ENCODE assay signal across 15 cellular contexts in the genomic region with DNA sequence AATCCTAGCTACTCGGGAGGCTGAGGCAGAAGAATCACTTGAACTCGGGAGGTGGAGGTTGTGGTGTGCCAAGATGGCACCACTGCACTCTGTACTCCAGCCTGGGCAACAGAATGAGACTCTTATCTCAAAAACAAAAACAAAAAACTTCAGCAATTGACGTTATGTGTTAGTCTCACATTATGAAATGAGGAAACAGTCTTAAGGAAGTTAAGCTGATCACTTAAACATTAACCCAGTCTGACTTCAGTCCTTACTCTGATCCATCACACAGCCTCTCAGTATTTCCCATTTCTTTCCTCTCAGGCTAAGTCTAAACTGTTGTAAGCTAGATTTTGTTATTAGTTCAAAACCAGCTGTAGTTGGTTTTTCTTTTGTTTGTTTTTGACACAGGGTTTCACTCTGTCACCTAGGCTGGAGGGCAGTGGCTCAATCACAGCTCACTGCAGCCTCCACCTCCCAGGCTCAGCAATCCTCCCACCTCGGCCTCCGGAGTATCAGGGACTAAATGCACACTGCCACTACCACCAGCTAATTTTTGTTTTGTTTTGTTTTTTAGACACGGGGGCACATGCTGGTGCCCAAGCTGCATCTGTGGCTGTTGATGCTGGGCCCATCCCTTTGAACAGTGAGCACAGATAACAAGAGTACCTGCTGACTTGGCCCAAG. TPM values are rescaled to one million over a fixed set of nuclear protein-coding genes. Genes with fewer than 3 reads are reported as not detected.
DNase-seq lines count a peak whose midpoint lies in the region; ATAC-seq, FAIRE-seq and TF ChIP-seq lines count a peak whose summit lies in the region.
"Had no signal": no experiment of that assay in that cellular context is flagged by ENCODE, and none has a peak within 500 bp of the region (broad histone marks: within the 10 kb centered on the region; RNA-seq: fewer than 3 reads in every experiment).

No MANE protein-coding gene starts in this region.

- peak overlapping the region; percentile 51 for H3K27ac Mint-ChIP-seq in activated CD4-positive, alpha-beta T cell treated with anti-CD3 and anti-CD28 coated beads for 36 hours
- H3K27ac Mint-ChIP-seq in HFFc6 = no peak overlapping the region

- no peaks in the 10 kb centered on the region for H3K9me3 Mint-ChIP-seq in activated CD4-positive, alpha-beta T cell treated with anti-CD3 and anti-CD28 coated beads for 36 hours (ENCODE audit: low read depth)
- no peaks in the 10 kb centered on the region for H3K9me3 Mint-ChIP-seq in HFFc6

- TF ChIP-seq POLR2A in testis (IDR thresholded peaks at IDR 0.05) = no peak

- H3K9me3 ChIP-seq in Panc1 (ENCODE audit: control insufficient read depth, insufficient read depth, low read depth, low read length) (no peaks in the 10 kb centered on the region), small intestine (ENCODE audit: control insufficient read depth, low read depth) (no peaks in the 10 kb centered on the region), testis (no peaks in the 10 kb centered on the region)
- H3K9me3 ChIP-seq: suprapubic skin had no signal

- no peaks in the 10 kb centered on the region for H3K27me3 Mint-ChIP-seq in activated CD4-positive, alpha-beta T cell treated with anti-CD3 and anti-CD28 coated beads for 36 hours
- peaks cover 1% of the 10 kb centered on the region; the same call in 1 of the 2 replicates for H3K27me3 Mint-ChIP-seq in HFFc6 (ENCODE audit: insufficient read depth)

- FAIRE-seq in small intestine (lab: Jason Lieb, UNC) = no peak

- H3K36me3 ChIP-seq in Panc1 (ENCODE audit: control insufficient read depth, insufficient read depth, low read length) (peaks cover 27% of the 10 kb centered on the region), small intestine (ENCODE audit: control insufficient read depth in 2 of 2, insufficient read depth in 2 of 2, low read length in 2 of 2) (peaks cover 6 to 7% of the 10 kb centered on the region in 2 donors), testis (ENCODE audit: low read depth, missing control alignments) (no peaks in the 10 kb centered on the region)

- intact Hi-C loops in activated CD4-positive, alpha-beta T cell treated with anti-CD3 and anti-CD28 coated beads for 36 hours (cut with DNase I, micrococcal nuclease) = no loop called here
- intact Hi-C loops in Panc1 (cut with micrococcal nuclease; ENCODE audit: unreplicated experiment) = no loop called here
- intact Hi-C loops in testis (cut with DNase I; ENCODE audit: low total_unique reads) = no loop called here

- peaks cover 62% of the 10 kb centered on the region for H3K36me3 Mint-ChIP-seq in activated CD4-positive, alpha-beta T cell treated with anti-CD3 and anti-CD28 coated beads for 36 hours (ENCODE audit: low read depth)
- H3K36me3 Mint-ChIP-seq in HFFc6 (ENCODE audit: low read depth) = peaks cover 32% of the 10 kb centered on the region

- TF ChIP-seq CTCF in Panc1 (IDR thresholded peaks at IDR 0.05) = no peak
- no peak for TF ChIP-seq CTCF in HFFc6 (IDR thresholded peaks at IDR 0.05)
- TF ChIP-seq CTCF in testis (IDR thresholded peaks at IDR 0.05) = no peak

- POLR2A ChIA-PET in activated CD4-positive, alpha-beta T cell treated with anti-CD3 and anti-CD28 coated beads for 36 hours (lab: Charles Lee) = interaction anchor here (1.0 to 1.1 kb wide), 2 partner anchors 18 to 53 kb away, joined by 3 to 4 read pairs; no protein-coding TSS in a partner anchor
- POLR2A ChIA-PET in Panc1 (lab: Charles Lee) = interaction anchor here (0.6 to 0.7 kb wide), 2 partner anchors 15 to 37 kb away, joined by 3 to 10 read pairs; no protein-coding TSS in a partner anchor

- in situ Hi-C loops in Panc1 (cut with HindIII; ENCODE audit: low pct_unique_long_range_greater_than_20kb, low sequenced_read_pairs) = no loop called here

- H3K27ac ChIP-seq in Panc1 (ENCODE audit: low read length) = peak overlapping the region; percentile 10; the same call in 1 of the 2 replicates
- peak overlapping the region; percentile 36 to 75 for H3K27ac ChIP-seq in small intestine (ENCODE audit: low read depth in 1 of 2, low read length in 1 of 2)
- no peak overlapping the region for H3K27ac ChIP-seq in testis
- H3K27ac ChIP-seq: epithelial cell of prostate, suprapubic skin had no signal

- CTCF ChIA-PET in activated CD4-positive, alpha-beta T cell treated with anti-CD3 and anti-CD28 coated beads for 36 hours (lab: Charles Lee) = interaction anchor here (0.6 to 2.7 kb wide), 9 partner anchors 11 to 361 kb away, joined by 3 to 10 read pairs (median 4); no protein-coding TSS in a partner anchor
- CTCF ChIA-PET in Panc1 (lab: Charles Lee) = no interaction called here

- WGBS in small intestine, 3 donors = 41 to 73% (median 71%) methylated on average over 6 of the region's 6 CpGs
- WGBS in testis, 2 donors = 78 to 83% methylated on average over 6 of the region's 6 CpGs

- no peak overlapping the region for H3K4me3 ChIP-seq in Panc1 (ENCODE audit: low read depth in 2 of 2, low read length in 2 of 2)
- no peak overlapping the region for H3K4me3 ChIP-seq in small intestine (ENCODE audit: low read depth in 1 of 2, low read length in 2 of 2)
- H3K4me3 ChIP-seq in testis = no peak overlapping the region
- H3K4me3 ChIP-seq: smooth muscle cell, suprapubic skin had no signal

- H3K4me1 Mint-ChIP-seq in activated CD4-positive, alpha-beta T cell treated with anti-CD3 and anti-CD28 coated beads for 36 hours = peaks cover 24% of the 10 kb centered on the region
- H3K4me1 Mint-ChIP-seq in HFFc6 (ENCODE audit: low read depth) = peaks cover 35% of the 10 kb centered on the region

- no peaks in the 10 kb centered on the region for H3K27me3 ChIP-seq in Panc1 (ENCODE audit: control insufficient read depth, insufficient read depth, low read length)
- H3K27me3 ChIP-seq in small intestine (ENCODE audit: control insufficient read depth in 2 of 2, insufficient read depth in 2 of 2, low read length in 2 of 2) = no peaks in the 10 kb centered on the region
- H3K27me3 ChIP-seq in testis = no peaks in the 10 kb centered on the region
- H3K27me3 ChIP-seq: suprapubic skin had no signal

- no peak for ATAC-seq in activated CD4-positive, alpha-beta T cell treated with anti-CD3 and anti-CD28 coated beads for 36 hours
- ATAC-seq in Panc1 = no peak
- no peak for ATAC-seq in GM21526 (IDR thresholded peaks at IDR 0.05; ENCODE audit: low FRiP score, unreplicated experiment)
- ATAC-seq: activated CD4-positive, CD25-positive, alpha-beta regulatory T cell treated with anti-CD3 and anti-CD28 coated beads, Interleukin-2, amount 50 U/mL, for 24 hours had no signal

- no peak overlapping the region for H3K4me3 Mint-ChIP-seq in activated CD4-positive, alpha-beta T cell treated with anti-CD3 and anti-CD28 coated beads for 36 hours
- H3K4me3 Mint-ChIP-seq in HFFc6 = no peak overlapping the region

- no peak for DNase-seq in activated CD4-positive, alpha-beta T cell treated with anti-CD3 and anti-CD28 coated beads for 36 hours
- DNase-seq in activated CD4-positive, alpha-beta T cell treated with anti-CD3 and anti-CD28 coated beads, Interleukin-2, amount 50 U/mL, for 48 hours = no peak
- no peak for DNase-seq in Panc1 (ENCODE audit: low read depth, low spot score)
- peak; percentile 71 for DNase-seq in kidney tubule cell (ENCODE audit: low spot score)
- peak; percentile 87 for DNase-seq in small intestine
- no peak for DNase-seq in HFFc6
- DNase-seq in testis = no peak
- DNase-seq: ACHN, DMS153, glutamatergic neuron had no signal

- no TSS peak for BruUV-seq in Panc1 (replicated peaks; lab: Mats Ljungman, UMichigan)

- H3K4me1 ChIP-seq in Panc1 (ENCODE audit: control insufficient read depth, insufficient read depth, low read length) = peaks cover 3% of the 10 kb centered on the region; the same call in 1 of the 2 replicates
- H3K4me1 ChIP-seq in small intestine (ENCODE audit: control insufficient read depth in 2 of 2, insufficient read depth in 1 of 2, low read depth in 1 of 2, low read length in 1 of 2) = peaks cover 0 to 3% of the 10 kb centered on the region in 2 donors
- H3K4me1 ChIP-seq in testis = no peaks in the 10 kb centered on the region

RNA-seq across cellular contexts. Expression of a gene that starts 6.3 kb away (rescaled TPM):
- total RNA-seq in activated CD4-positive, alpha-beta T cell treated with anti-CD3 and anti-CD28 coated beads for 36 hours = 100 to 1,000 TPM; 234 to 238 TPM
- 448 TPM for total RNA-seq in Panc1 (2021; ENCODE audit: unreplicated experiment)
- polyA plus RNA-seq in Panc1 (2012; ENCODE audit: insufficient read length) = 639 TPM
- polyA plus RNA-seq in small intestine = 100 to 1,000 TPM; 377 to 758 (median 449) TPM
- total RNA-seq in HFFc6 (2021; fragmentation: NEBNext Ultra II Directional; extraction: Animal tissue kit (Norgen Biotek cat#: 25700)) = 100 to 1,000 TPM; 236 to 276 (median 265) TPM
- 100 to 1,000 TPM; 234 to 371 TPM for total RNA-seq in testis
- polyA plus RNA-seq in testis (ENCODE audit: insufficient read depth, low read depth, low replicate concordance) = 758 TPM

RNA-seq across cellular contexts. Expression of a gene that starts 16.5 kb away (rescaled TPM):
- total RNA-seq in activated CD4-positive, alpha-beta T cell treated with anti-CD3 and anti-CD28 coated beads for 36 hours = 10 to 100 TPM; 51.7 to 61.5 TPM
- total RNA-seq in Panc1 (2021; ENCODE audit: unreplicated experiment) (63.4 TPM), testis (10 to 100 TPM; 76.5 to 83.6 TPM)
- polyA plus RNA-seq in Panc1 (2012; ENCODE audit: insufficient read length) = 82.5 TPM
- polyA plus RNA-seq in small intestine (100 to 1,000 TPM in 2 of 3 donors, 10 to 100 TPM in 1; 91.2 to 169 (median 130) TPM), testis (ENCODE audit: insufficient read depth, low read depth, low replicate concordance) (22.2 TPM)
- 10 to 100 TPM; 30.4 to 41.7 (median 36.3) TPM for total RNA-seq in HFFc6 (2021; fragmentation: NEBNext Ultra II Directional; extraction: Animal tissue kit (Norgen Biotek cat#: 25700))

RNA-seq across cellular contexts. Expression of a gene that starts 34.7 kb away (rescaled TPM):
- total RNA-seq in activated CD4-positive, alpha-beta T cell treated with anti-CD3 and anti-CD28 coated beads for 36 hours = 100 to 1,000 TPM; 594 to 727 TPM
- 616 TPM for total RNA-seq in Panc1 (2021; ENCODE audit: unreplicated experiment)
- polyA plus RNA-seq in Panc1 (2012; ENCODE audit: insufficient read length) = 413 TPM
- polyA plus RNA-seq in small intestine = 10 to 100 TPM; 64.3 to 76.1 (median 67.8) TPM
- total RNA-seq in HFFc6 (2021; fragmentation: NEBNext Ultra II Directional; extraction: Animal tissue kit (Norgen Biotek cat#: 25700)) = 100 to 1,000 TPM; 398 to 555 (median 512) TPM
- total RNA-seq in testis = 100 to 1,000 TPM in 1 of 2 donors, 10 to 100 TPM in 1; 92.3 to 102 TPM
- 484 TPM for polyA plus RNA-seq in testis (ENCODE audit: insufficient read depth, low read depth, low replicate concordance)

RNA-seq across cellular contexts. Expression of a gene that starts 38.2 kb away (rescaled TPM):
- 1 to 10 TPM; 6.7 to 7.7 TPM for total RNA-seq in activated CD4-positive, alpha-beta T cell treated with anti-CD3 and anti-CD28 coated beads for 36 hours
- total RNA-seq in Panc1 (2021; ENCODE audit: unreplicated experiment) (48.7 TPM), testis (10 to 100 TPM in 1 of 2 donors, 1 to 10 TPM in 1; 10.0 to 11.8 TPM)
- 74.7 TPM for polyA plus RNA-seq in Panc1 (2012; ENCODE audit: insufficient read length)
- polyA plus RNA-seq in small intestine (10 to 100 TPM; 14.2 to 24.8 (median 23.2) TPM), testis (ENCODE audit: insufficient read depth, low read depth, low replicate concordance) (12.6 TPM)
- total RNA-seq in HFFc6 (2021; fragmentation: NEBNext Ultra II Directional; extraction: Animal tissue kit (Norgen Biotek cat#: 25700)) = 10 to 100 TPM in 2 of 6 experiments, 1 to 10 TPM in 4; 9.1 to 11.7 (median 9.6) TPM

RNA-seq across cellular contexts. Expression of a gene that starts 57.5 kb away (rescaled TPM):
- 100 to 1,000 TPM; 130 to 160 TPM for total RNA-seq in activated CD4-positive, alpha-beta T cell treated with anti-CD3 and anti-CD28 coated beads for 36 hours
- total RNA-seq in Panc1 (2021; ENCODE audit: unreplicated experiment) (141 TPM), testis (10 to 100 TPM; 57.8 to 76.1 TPM)
- polyA plus RNA-seq in Panc1 (2012; ENCODE audit: insufficient read length) = 96.7 TPM
- polyA plus RNA-seq in small intestine (10 to 100 TPM; 39.4 to 49.6 (median 46.3) TPM), testis (ENCODE audit: insufficient read depth, low read depth, low replicate concordance) (52.6 TPM)
- 10 to 100 TPM; 38.0 to 47.8 (median 43.1) TPM for total RNA-seq in HFFc6 (2021; fragmentation: NEBNext Ultra II Directional; extraction: Animal tissue kit (Norgen Biotek cat#: 25700))

Comparison
In these comparisons a context has a peak if more than half of its experiments do, and no peak if none do; other contexts are left out.
1. DNase-seq: peak in kidney tubule cell (single experiment) and small intestine (single experiment); none in activated CD4-positive, alpha-beta T cell treated with anti-CD3 and anti-CD28 coated beads for 36 hours (single experiment), activated CD4-positive, alpha-beta T cell treated with anti-CD3 and anti-CD28 coated beads, Interleukin-2, amount 50 U/mL, for 48 hours (0 of 2), Panc1 (single experiment), HFFc6 (single experiment) and testis (single experiment).
2. H3K27ac ChIP-seq: peak in Panc1 (single experiment) and small intestine (2 of 2); none in testis (0 of 2).